ENCODE assay signal across 8 cellular contexts in the genomic region with DNA sequence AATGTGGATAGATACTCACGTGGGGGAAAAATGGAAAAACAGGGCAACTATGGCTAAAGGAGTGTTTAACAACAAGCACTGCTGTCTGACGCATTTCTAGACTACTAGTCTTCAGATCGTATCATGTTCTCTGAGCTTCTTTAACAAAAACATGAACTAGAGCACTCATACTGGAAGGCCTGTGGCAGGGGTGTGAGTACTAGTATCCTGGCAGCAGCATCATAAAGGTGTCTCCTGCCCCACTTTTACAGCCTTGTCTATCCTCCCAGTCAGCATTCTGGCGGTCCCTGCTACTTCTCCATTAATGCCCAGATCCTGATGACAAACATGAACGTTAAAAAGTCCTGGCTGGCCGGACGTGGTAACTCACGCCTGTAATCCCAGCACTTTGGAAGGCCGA.
"Had no signal": no experiment of that assay in that cellular context is flagged by ENCODE, and none has a peak within 500 bp of the region (broad histone marks: within the 10 kb centered on the region; RNA-seq: fewer than 3 reads in every experiment).

No MANE protein-coding gene starts in this region.

- H3K4me3 ChIP-seq: gastrocnemius medialis, heart right ventricle, SJCRH30 had no signal

- H3K27ac Mint-ChIP-seq: activated naive CD4-positive, alpha-beta T cell treated with anti-CD3 and anti-CD28 coated beads, Interleukin-2, amount 50 U/mL, for 24 hours had no signal

- H3K9me3 Mint-ChIP-seq: activated naive CD4-positive, alpha-beta T cell treated with anti-CD3 and anti-CD28 coated beads, Interleukin-2, amount 50 U/mL, for 24 hours; naive B cell had no signal

- H3K36me3 Mint-ChIP-seq: activated naive CD4-positive, alpha-beta T cell treated with anti-CD3 and anti-CD28 coated beads, Interleukin-2, amount 50 U/mL, for 24 hours had no signal

- H3K4me3 Mint-ChIP-seq: activated naive CD4-positive, alpha-beta T cell treated with anti-CD3 and anti-CD28 coated beads, Interleukin-2, amount 50 U/mL, for 24 hours had no signal

- DNase-seq: brain microvascular endothelial cell; effector memory CD4-positive, alpha-beta T cell; gastrocnemius medialis; heart right ventricle; naive B cell; posterior cingulate gyrus; SJCRH30 had no signal

- H3K27me3 Mint-ChIP-seq: activated naive CD4-positive, alpha-beta T cell treated with anti-CD3 and anti-CD28 coated beads, Interleukin-2, amount 50 U/mL, for 24 hours had no signal

- ATAC-seq: gastrocnemius medialis, heart right ventricle had no signal
